In genomic region chrX:36908801-36909403, GRCh38 we compare ENCODE assay signal across 8 cellular contexts.
DNase-seq lines count a peak whose midpoint lies in the region; ATAC-seq, FAIRE-seq and TF ChIP-seq lines count a peak whose summit lies in the region.

No MANE protein-coding gene starts in this region.

- no peak for ATAC-seq in heart right ventricle
- no peak for ATAC-seq in Right ventricle myocardium inferior

- no peak overlapping the region for H3K4me3 ChIP-seq in heart right ventricle

- WGBS in heart right ventricle, 2 donors: 50 to 52% methylated on average over 2 of the region's 2 CpGs

- H3K4me1 ChIP-seq in heart right ventricle: no peaks in the 10 kb centered on the region

- H3K36me3 Mint-ChIP-seq in activated naive CD8-positive, alpha-beta T cell treated with anti-CD3 and anti-CD28 coated beads for 36 hours: no peaks in the 10 kb centered on the region
- H3K36me3 Mint-ChIP-seq in activated T-cell treated with anti-CD3 and anti-CD28 coated beads, Interleukin-2, amount 50 U/mL, for 24 hours (ENCODE audit: low read depth): no peaks in the 10 kb centered on the region

- H3K27me3 ChIP-seq in heart right ventricle: peaks cover 0 to 6% (median 0%) of the 10 kb centered on the region in 7 donors

- no peaks in the 10 kb centered on the region for H3K4me1 Mint-ChIP-seq in activated naive CD8-positive, alpha-beta T cell treated with anti-CD3 and anti-CD28 coated beads for 36 hours
- no peaks in the 10 kb centered on the region for H3K4me1 Mint-ChIP-seq in activated T-cell treated with anti-CD3 and anti-CD28 coated beads, Interleukin-2, amount 50 U/mL, for 24 hours (ENCODE audit: low read depth)

- no peaks in the 10 kb centered on the region for H3K27me3 Mint-ChIP-seq in activated naive CD8-positive, alpha-beta T cell treated with anti-CD3 and anti-CD28 coated beads for 36 hours
- peaks cover 15% of the 10 kb centered on the region for H3K27me3 Mint-ChIP-seq in activated T-cell treated with anti-CD3 and anti-CD28 coated beads, Interleukin-2, amount 50 U/mL, for 24 hours

- no peak overlapping the region for H3K4me3 Mint-ChIP-seq in activated naive CD8-positive, alpha-beta T cell treated with anti-CD3 and anti-CD28 coated beads for 36 hours
- no peak overlapping the region for H3K4me3 Mint-ChIP-seq in activated T-cell treated with anti-CD3 and anti-CD28 coated beads, Interleukin-2, amount 50 U/mL, for 24 hours

- peaks cover 0 to 5% (median 0%) of the 10 kb centered on the region in 11 donors for H3K9me3 ChIP-seq in heart right ventricle

- FAIRE-seq in HTR-8/SVneo (lab: Jason Lieb, UNC): no peak

- in situ Hi-C loops in SK-MEL-5 (cut with HindIII; ENCODE audit: low pct_unique_long_range_greater_than_20kb, low sequenced_read_pairs): no loop called here

- no peak for DNase-seq in heart right ventricle
- no peak for DNase-seq in Right ventricle myocardium inferior (ENCODE audit: missing footprints)
- DNase-seq in HTR-8/SVneo (ENCODE audit: insufficient read length, low spot score): peak; percentile 2
- DNase-seq in SK-MEL-5 (ENCODE audit: low read depth, low spot score): peak; percentile 58
- DNase-seq in globus pallidus (ENCODE audit: low spot score): peak; percentile 0
- DNase-seq in activated naive CD8-positive, alpha-beta T cell treated with anti-CD3 and anti-CD28 coated beads for 36 hours: no peak
- DNase-seq in activated naive CD4-positive, alpha-beta T cell treated with Interleukin-2 at 50 U/mL for 16 hours: no peak
- no peak for DNase-seq in activated T-cell treated with anti-CD3 and anti-CD28 coated beads, Interleukin-2, amount 50 U/mL, for 24 hours

- H3K36me3 ChIP-seq in heart right ventricle: no peaks in the 10 kb centered on the region

- H3K27ac ChIP-seq in heart right ventricle: no peak overlapping the region

- no peaks in the 10 kb centered on the region for H3K9me3 Mint-ChIP-seq in activated naive CD8-positive, alpha-beta T cell treated with anti-CD3 and anti-CD28 coated beads for 36 hours
- peaks cover 4% of the 10 kb centered on the region for H3K9me3 Mint-ChIP-seq in activated T-cell treated with anti-CD3 and anti-CD28 coated beads, Interleukin-2, amount 50 U/mL, for 24 hours

- H3K27ac Mint-ChIP-seq in activated naive CD8-positive, alpha-beta T cell treated with anti-CD3 and anti-CD28 coated beads for 36 hours: no peak overlapping the region
- H3K27ac Mint-ChIP-seq in activated T-cell treated with anti-CD3 and anti-CD28 coated beads, Interleukin-2, amount 50 U/mL, for 24 hours: no peak overlapping the region

- peak; percentile 8 to 59 (median 38) for TF ChIP-seq CTCF in heart right ventricle (IDR thresholded peaks at IDR 0.05)

- intact Hi-C loops in heart right ventricle (cut with DNase I): no loop called here
- intact Hi-C loops in Right ventricle myocardium inferior (cut with DNase I): no loop called here

Comparison
In these comparisons a context has a peak if more than half of its experiments do, and no peak if none do; other contexts are left out.
1. DNase-seq: peak in HTR-8/SVneo (single experiment), SK-MEL-5 (single experiment) and globus pallidus (single experiment); none in heart right ventricle (0 of 2), Right ventricle myocardium inferior (single experiment), activated naive CD8-positive, alpha-beta T cell treated with anti-CD3 and anti-CD28 coated beads for 36 hours (single experiment), activated naive CD4-positive, alpha-beta T cell treated with Interleukin-2 at 50 U/mL for 16 hours (single experiment) and activated T-cell treated with anti-CD3 and anti-CD28 coated beads, Interleukin-2, amount 50 U/mL, for 24 hours (single experiment).